In the genomic region with DNA sequence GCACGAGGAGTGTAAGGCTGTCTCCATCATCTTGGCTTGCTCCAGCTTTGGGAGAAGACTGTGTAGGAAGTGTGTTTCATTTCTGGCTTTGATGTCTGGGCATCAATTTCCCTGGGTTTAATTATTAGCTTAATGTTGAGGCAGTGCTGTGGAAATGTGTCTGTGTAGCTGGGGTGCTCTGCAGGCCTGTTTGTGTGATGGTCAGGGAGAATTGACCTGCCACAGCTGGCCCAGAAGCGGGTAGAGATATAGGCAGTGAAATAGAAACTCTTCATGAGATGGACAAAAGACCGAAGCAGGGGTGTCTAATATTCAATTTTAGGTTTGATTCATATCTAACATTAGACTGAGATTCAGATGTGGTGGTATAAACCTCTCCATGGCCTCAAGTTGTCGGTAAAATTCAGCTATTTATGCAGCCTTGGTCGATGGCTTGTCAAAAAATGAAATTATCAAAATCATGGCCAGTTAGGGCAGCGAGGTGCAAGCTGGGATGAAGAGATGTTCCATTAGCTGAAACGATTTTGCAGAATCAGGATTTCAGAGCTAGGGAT, we compare ENCODE assay signal across 17 cellular contexts.
DNase-seq lines count a peak whose midpoint lies in the region; ATAC-seq and TF ChIP-seq lines count a peak whose summit lies in the region.
"Had no signal": no experiment of that assay in that cellular context is flagged by ENCODE, and none has a peak within 500 bp of the region (broad histone marks: within the 10 kb centered on the region; RNA-seq: fewer than 3 reads in every experiment).

No MANE protein-coding gene starts in this region.

- intact Hi-C loops in left ventricle myocardium superior (cut with micrococcal nuclease) = no loop called here
- intact Hi-C loops in sigmoid colon (cut with DNase I) = no loop called here
- intact Hi-C loops in uterus (cut with DNase I; ENCODE audit: low total_unique reads) = no loop called here

- H3K4me3 ChIP-seq in right atrium auricular region = no peak overlapping the region
- H3K4me3 ChIP-seq in sigmoid colon = no peak overlapping the region
- no peak overlapping the region for H3K4me3 ChIP-seq in uterus
- H3K4me3 ChIP-seq: GM23248, PC-9 had no signal

- WGBS in sigmoid colon, 2 donors = 83% methylated on average over 7 of the region's 7 CpGs

- H3K27ac ChIP-seq in right atrium auricular region (peak overlapping the region; percentile 25 to 46), sigmoid colon (peak overlapping the region in 3 of 4 donors; percentile 16 to 42 (median 29)), uterus (peak overlapping the region; percentile 65 to 71)
- H3K27ac ChIP-seq: GM23248, PC-9 had no signal

- no peak for ATAC-seq in left ventricle myocardium superior
- peak; percentile 86 for ATAC-seq in left lobe of liver

- peaks cover 0 to 12% of the 10 kb centered on the region in 2 donors for H3K4me1 ChIP-seq in right atrium auricular region
- no peaks in the 10 kb centered on the region for H3K4me1 ChIP-seq in sigmoid colon
- H3K4me1 ChIP-seq in uterus = no peaks in the 10 kb centered on the region

- H3K9me3 ChIP-seq in right atrium auricular region (peaks cover 0 to 21% of the 10 kb centered on the region in 2 donors), sigmoid colon (no peaks in the 10 kb centered on the region), uterus (no peaks in the 10 kb centered on the region)

- in situ Hi-C loops in GM13976 (cut with MboI; ENCODE audit: low sequenced_read_pairs, unreplicated experiment) = no loop called here

- H3K36me3 ChIP-seq in right atrium auricular region (no peaks in the 10 kb centered on the region), sigmoid colon (no peaks in the 10 kb centered on the region), uterus (no peaks in the 10 kb centered on the region)

- TF ChIP-seq EP300 in sigmoid colon (IDR thresholded peaks at IDR 0.05) = no peak

- H3K27me3 ChIP-seq in right atrium auricular region = no peaks in the 10 kb centered on the region
- H3K27me3 ChIP-seq in sigmoid colon = no peaks in the 10 kb centered on the region
- H3K27me3 ChIP-seq in uterus = no peaks in the 10 kb centered on the region

- TF ChIP-seq CTCF in right atrium auricular region (IDR thresholded peaks at IDR 0.05) (no peak), sigmoid colon (IDR thresholded peaks at IDR 0.05) (no peak), uterus (IDR thresholded peaks at IDR 0.05) (no peak), GM13976 (IDR thresholded peaks at IDR 0.05; ENCODE audit: borderline replicate concordance, control extremely low read depth, extremely low read depth, insufficient read depth, missing control alignments) (no peak)

- DNase-seq in right atrium auricular region (ENCODE audit: low spot score) (no peak), left ventricle myocardium superior (no peak), left lobe of liver (ENCODE audit: low spot score) (no peak), sigmoid colon (no peak), uterus (no peak), NCI-H2196 treated with DMSO at 0.1 percent for 48 hours (lab: John Stamatoyannopoulos, UW; ENCODE audit: unreplicated experiment) (no peak), GM13976 (ENCODE audit: low spot score) (no peak), NCI-H146 treated with DMSO at 0.1 percent for 48 hours (lab: John Stamatoyannopoulos, UW; ENCODE audit: unreplicated experiment) (no peak)
- DNase-seq: ACHN; CD4-positive, CD25-positive, alpha-beta regulatory T cell; GF-D8; GM23248; NCI-H1092; NCI-H1694 treated with DMSO at 0.1 percent for 48 hours; NCI-H446; NCI-H748 treated with DMSO at 0.1 percent for 48 hours; PC-9 had no signal

- TF ChIP-seq POLR2A in sigmoid colon (IDR thresholded peaks at IDR 0.05) (no peak), uterus (IDR thresholded peaks at IDR 0.05) (no peak)
